1 cellular context compared by ENCODE assay signal in the genomic region with DNA sequence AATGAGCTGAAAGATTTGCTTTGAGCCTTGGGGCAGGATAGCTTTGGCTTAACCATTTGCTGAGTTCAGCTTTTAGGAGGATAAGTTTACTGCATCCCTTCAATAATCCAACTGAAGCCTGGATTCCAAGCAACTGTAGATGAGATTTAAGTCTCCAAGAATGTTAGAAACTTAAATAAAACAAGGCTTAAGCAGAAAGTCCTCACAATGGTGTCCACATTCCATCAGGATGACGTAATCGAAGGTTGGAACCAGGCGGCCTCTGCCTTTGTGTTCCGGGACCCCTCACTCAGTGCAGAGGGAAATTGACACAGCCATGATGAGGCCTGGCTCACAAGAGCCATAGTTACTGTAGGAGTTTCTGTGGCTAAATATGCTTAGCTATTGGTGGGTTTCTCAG.
TF ChIP-seq lines count a peak whose summit lies in the region.

No MANE protein-coding gene starts in this region.

TF ChIP-seq in H1, 55 proteins besides CTCF, POLR2A, EP300 and RAD21 (continued from another document):
- TF ChIP-seq, protein P1, sequence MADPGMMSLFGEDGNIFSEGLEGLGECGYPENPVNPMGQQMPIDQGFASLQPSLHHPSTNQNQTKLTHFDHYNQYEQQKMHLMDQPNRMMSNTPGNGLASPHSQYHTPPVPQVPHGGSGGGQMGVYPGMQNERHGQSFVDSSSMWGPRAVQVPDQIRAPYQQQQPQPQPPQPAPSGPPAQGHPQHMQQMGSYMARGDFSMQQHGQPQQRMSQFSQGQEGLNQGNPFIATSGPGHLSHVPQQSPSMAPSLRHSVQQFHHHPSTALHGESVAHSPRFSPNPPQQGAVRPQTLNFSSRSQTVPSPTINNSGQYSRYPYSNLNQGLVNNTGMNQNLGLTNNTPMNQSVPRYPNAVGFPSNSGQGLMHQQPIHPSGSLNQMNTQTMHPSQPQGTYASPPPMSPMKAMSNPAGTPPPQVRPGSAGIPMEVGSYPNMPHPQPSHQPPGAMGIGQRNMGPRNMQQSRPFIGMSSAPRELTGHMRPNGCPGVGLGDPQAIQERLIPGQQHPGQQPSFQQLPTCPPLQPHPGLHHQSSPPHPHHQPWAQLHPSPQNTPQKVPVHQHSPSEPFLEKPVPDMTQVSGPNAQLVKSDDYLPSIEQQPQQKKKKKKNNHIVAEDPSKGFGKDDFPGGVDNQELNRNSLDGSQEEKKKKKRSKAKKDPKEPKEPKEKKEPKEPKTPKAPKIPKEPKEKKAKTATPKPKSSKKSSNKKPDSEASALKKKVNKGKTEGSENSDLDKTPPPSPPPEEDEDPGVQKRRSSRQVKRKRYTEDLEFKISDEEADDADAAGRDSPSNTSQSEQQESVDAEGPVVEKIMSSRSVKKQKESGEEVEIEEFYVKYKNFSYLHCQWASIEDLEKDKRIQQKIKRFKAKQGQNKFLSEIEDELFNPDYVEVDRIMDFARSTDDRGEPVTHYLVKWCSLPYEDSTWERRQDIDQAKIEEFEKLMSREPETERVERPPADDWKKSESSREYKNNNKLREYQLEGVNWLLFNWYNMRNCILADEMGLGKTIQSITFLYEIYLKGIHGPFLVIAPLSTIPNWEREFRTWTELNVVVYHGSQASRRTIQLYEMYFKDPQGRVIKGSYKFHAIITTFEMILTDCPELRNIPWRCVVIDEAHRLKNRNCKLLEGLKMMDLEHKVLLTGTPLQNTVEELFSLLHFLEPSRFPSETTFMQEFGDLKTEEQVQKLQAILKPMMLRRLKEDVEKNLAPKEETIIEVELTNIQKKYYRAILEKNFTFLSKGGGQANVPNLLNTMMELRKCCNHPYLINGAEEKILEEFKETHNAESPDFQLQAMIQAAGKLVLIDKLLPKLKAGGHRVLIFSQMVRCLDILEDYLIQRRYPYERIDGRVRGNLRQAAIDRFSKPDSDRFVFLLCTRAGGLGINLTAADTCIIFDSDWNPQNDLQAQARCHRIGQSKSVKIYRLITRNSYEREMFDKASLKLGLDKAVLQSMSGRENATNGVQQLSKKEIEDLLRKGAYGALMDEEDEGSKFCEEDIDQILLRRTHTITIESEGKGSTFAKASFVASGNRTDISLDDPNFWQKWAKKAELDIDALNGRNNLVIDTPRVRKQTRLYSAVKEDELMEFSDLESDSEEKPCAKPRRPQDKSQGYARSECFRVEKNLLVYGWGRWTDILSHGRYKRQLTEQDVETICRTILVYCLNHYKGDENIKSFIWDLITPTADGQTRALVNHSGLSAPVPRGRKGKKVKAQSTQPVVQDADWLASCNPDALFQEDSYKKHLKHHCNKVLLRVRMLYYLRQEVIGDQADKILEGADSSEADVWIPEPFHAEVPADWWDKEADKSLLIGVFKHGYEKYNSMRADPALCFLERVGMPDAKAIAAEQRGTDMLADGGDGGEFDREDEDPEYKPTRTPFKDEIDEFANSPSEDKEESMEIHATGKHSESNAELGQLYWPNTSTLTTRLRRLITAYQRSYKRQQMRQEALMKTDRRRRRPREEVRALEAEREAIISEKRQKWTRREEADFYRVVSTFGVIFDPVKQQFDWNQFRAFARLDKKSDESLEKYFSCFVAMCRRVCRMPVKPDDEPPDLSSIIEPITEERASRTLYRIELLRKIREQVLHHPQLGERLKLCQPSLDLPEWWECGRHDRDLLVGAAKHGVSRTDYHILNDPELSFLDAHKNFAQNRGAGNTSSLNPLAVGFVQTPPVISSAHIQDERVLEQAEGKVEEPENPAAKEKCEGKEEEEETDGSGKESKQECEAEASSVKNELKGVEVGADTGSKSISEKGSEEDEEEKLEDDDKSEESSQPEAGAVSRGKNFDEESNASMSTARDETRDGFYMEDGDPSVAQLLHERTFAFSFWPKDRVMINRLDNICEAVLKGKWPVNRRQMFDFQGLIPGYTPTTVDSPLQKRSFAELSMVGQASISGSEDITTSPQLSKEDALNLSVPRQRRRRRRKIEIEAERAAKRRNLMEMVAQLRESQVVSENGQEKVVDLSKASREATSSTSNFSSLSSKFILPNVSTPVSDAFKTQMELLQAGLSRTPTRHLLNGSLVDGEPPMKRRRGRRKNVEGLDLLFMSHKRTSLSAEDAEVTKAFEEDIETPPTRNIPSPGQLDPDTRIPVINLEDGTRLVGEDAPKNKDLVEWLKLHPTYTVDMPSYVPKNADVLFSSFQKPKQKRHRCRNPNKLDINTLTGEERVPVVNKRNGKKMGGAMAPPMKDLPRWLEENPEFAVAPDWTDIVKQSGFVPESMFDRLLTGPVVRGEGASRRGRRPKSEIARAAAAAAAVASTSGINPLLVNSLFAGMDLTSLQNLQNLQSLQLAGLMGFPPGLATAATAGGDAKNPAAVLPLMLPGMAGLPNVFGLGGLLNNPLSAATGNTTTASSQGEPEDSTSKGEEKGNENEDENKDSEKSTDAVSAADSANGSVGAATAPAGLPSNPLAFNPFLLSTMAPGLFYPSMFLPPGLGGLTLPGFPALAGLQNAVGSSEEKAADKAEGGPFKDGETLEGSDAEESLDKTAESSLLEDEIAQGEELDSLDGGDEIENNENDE (IDR thresholded peaks at IDR 0.05; ENCODE audit: insufficient replicate concordance, low read length), result peak; percentile 70
- TF ChIP-seq JUN (IDR thresholded peaks at IDR 0.05; ENCODE audit: low read depth, low read length), result peak; percentile 79
- TF ChIP-seq, protein P2, sequence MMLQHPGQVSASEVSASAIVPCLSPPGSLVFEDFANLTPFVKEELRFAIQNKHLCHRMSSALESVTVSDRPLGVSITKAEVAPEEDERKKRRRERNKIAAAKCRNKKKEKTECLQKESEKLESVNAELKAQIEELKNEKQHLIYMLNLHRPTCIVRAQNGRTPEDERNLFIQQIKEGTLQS (IDR thresholded peaks at IDR 0.05; ENCODE audit: insufficient read depth, low read depth, low read length), result peak; percentile 60; the same call in 1 of the 2 replicates
- TF ChIP-seq JUND (IDR thresholded peaks at IDR 0.05; ENCODE audit: low read length), result peak; percentile 97
- no peak for TF ChIP-seq HDAC2 (IDR thresholded peaks at IDR 0.05; ENCODE audit: borderline replicate concordance in 1 of 2, low read depth in 2 of 2, low read length in 2 of 2)
